8 cellular contexts compared by ENCODE assay signal in the genomic region with DNA sequence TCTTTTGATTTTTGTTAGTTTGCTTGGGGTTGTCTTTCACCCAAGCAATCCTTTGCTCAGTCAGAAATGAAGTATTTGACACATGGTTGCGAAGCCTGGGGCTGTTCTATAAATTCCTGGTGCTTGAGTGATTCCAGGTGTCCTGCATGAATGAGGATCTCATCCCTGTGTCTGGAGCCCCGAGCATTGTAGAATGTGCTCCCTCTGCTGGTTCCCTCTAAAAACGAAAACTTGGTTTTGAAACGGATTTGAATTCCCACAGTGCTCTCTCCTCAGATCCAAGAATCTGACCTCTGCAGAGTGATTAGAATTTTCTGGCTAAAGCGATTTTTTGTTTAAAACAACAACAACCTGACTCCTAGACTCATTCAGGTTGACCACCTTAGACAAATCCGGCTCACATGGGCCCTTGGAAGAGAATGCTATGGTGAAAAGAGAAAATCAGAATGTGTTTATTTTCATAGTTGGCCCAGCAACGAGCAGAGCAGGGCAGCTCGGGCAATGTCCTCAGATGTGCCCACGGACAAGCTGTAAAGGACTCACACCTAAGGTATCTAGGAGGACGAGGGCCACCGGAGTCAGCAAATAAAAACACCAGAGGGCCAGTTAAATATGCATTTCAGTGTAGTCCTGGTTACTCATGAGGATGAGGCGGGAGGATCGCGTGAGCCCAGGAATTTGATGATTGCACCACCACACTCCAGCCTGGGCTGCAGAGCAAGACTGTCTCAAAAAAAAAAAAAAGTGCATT. TPM values are rescaled to one million over a fixed set of nuclear protein-coding genes. Genes with fewer than 3 reads are reported as not detected.
DNase-seq lines count a peak whose midpoint lies in the region; ATAC-seq and TF ChIP-seq lines count a peak whose summit lies in the region.

No MANE protein-coding gene starts in this region.

- no peak for TF ChIP-seq CTCF in mucosa of descending colon (IDR thresholded peaks at IDR 0.05)

- H3K9me3 ChIP-seq in SJCRH30 (replicated peaks), result no peaks in the 10 kb centered on the region
- no peaks in the 10 kb centered on the region for H3K9me3 ChIP-seq in mucosa of descending colon

- no peak overlapping the region for H3K4me3 ChIP-seq in SJCRH30
- H3K4me3 ChIP-seq in mucosa of descending colon, result no peak overlapping the region

- H3K27me3 ChIP-seq in SJCRH30, result peaks cover 7% of the 10 kb centered on the region

- DNase-seq in NCI-H510A treated with DMSO at 0.1 percent for 48 hours (lab: John Stamatoyannopoulos, UW), result peak; percentile 74
- no peak for DNase-seq in NCI-H510A (lab: John Stamatoyannopoulos, UW)
- DNase-seq in HuH-7.5 (ENCODE audit: low spot score), result peak; percentile 49
- peak; percentile 44 to 77 for DNase-seq in SJCRH30
- peak; percentile 13 to 31 for DNase-seq in erythroblast (lab: John Stamatoyannopoulos, UW)
- DNase-seq in mucosa of descending colon, result peak in 1 of 3 donors; percentile 76

- H3K4me1 ChIP-seq in SJCRH30 (no peaks in the 10 kb centered on the region), mucosa of descending colon (ENCODE audit: low read depth) (peaks cover 26% of the 10 kb centered on the region)

- ATAC-seq in mucosa of descending colon (peak; percentile 72), HG02571 (IDR thresholded peaks at IDR 0.05; ENCODE audit: unreplicated experiment) (no peak), HG03571 (IDR thresholded peaks at IDR 0.05; ENCODE audit: unreplicated experiment) (no peak)

- H3K27ac ChIP-seq in SJCRH30, result no peak overlapping the region

- intact Hi-C loops in mucosa of descending colon (cut with DNase I, micrococcal nuclease), result no loop called here

- TF ChIP-seq POLR2A in erythroblast (IDR thresholded peaks at IDR 0.05; ENCODE audit: low read length), result no peak

- no peaks in the 10 kb centered on the region for H3K36me3 ChIP-seq in SJCRH30
- no peaks in the 10 kb centered on the region for H3K36me3 ChIP-seq in mucosa of descending colon (ENCODE audit: low read depth)

RNA-seq across cellular contexts. Expression of a gene that starts 8.7 kb away (rescaled TPM):
- total RNA-seq in SJCRH30 (2014; rRNA removed; shearing (Covaris generic)), result 0.06 TPM in 1 of 2 replicates, not detected in the other
- total RNA-seq in mucosa of descending colon, result not detected
